Comparison of ENCODE assay signal across 1 cellular context in genomic region chr13:44050450-44051063, GRCh38.
TF ChIP-seq lines count a peak whose summit lies in the region.

No MANE protein-coding gene starts in this region.

TF ChIP-seq in K562, 482 proteins besides CTCF, POLR2A, EP300 and RAD21 (continued from another document):
- 0 out of 2 replicates have a peak, but pooled peaks have one; percentile 46 for TF ChIP-seq ARID3A (IDR thresholded peaks at IDR 0.05; ENCODE audit: borderline replicate concordance, low read depth, low read length)
- TF ChIP-seq ZNF316 (IDR thresholded peaks at IDR 0.05) = peak; percentile 54; the same call in 1 of the 2 replicates
- TF ChIP-seq E2F6 (IDR thresholded peaks at IDR 0.05; ENCODE audit: borderline replicate concordance in 1 of 2, extremely low read depth in 1 of 2, insufficient read depth in 1 of 2, insufficient read length in 1 of 2, low read depth in 1 of 2, low read length in 1 of 2, poor library complexity in 1 of 2, severe bottlenecking in 1 of 2) = no peak
